ENCODE assay signal across 16 cellular contexts in the genomic region with DNA sequence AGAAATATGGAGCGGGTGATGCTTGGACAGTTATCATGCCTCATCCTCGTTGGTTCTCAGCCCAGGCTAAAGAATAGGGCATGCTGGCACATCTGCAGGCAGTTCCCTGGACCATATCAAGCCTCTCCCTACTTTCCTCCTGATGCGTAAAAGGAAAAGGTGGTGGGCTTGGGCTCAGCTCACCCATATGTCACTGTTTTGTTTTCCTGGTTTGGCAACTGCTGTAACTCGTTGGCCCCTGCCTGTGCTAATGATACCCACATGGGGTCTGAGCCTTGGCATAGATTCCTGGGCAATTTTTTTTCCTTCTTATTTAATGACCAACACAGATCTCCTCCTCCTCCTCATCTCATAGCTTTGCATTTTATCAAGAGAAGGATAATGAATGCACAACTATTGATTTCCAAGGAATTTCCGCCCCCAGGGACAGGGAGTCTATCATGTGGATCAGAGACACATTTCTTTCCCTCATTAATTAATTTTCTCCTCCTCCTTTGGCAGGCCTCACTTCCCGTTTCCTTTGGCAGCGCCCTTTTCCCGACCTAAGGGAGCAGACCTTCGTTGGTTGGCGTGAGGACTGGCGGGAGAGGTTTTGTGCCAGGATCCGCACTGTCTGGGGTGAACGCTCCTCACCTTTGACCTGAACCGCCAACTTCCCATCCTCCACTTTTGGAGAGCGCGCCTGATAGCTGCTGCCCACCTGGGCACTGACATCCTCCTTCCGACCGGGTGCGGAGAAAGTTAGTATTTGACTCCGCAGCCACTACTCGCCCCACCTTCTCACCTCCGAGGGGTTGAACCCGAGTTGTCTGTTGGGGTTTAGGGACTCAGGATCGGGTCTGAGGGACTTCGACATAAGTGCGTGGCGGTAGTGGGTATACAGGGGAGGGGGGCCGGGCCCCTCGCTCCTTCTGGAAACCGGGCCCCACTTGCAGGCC. TPM values are rescaled to one million over a fixed set of nuclear protein-coding genes. Genes with fewer than 3 reads are reported as not detected.
DNase-seq lines count a peak whose midpoint lies in the region; ATAC-seq, FAIRE-seq and TF ChIP-seq lines count a peak whose summit lies in the region.
"Had no signal": no experiment of that assay in that cellular context is flagged by ENCODE, and none has a peak within 500 bp of the region (broad histone marks: within the 10 kb centered on the region; RNA-seq: fewer than 3 reads in every experiment).

No MANE protein-coding gene starts in this region.

- H3K36me3 Mint-ChIP-seq in natural killer cell (no peaks in the 10 kb centered on the region), type B pancreatic cell (no peaks in the 10 kb centered on the region)
- H3K36me3 Mint-ChIP-seq in natural killer cell treated with Interleukin-12 subunit alpha and Interleukin-12 subunit beta and Interleukin-15 and Interleukin-18, amount 100 ng/mL, for 72 hours: no peaks in the 10 kb centered on the region

- H3K36me3 ChIP-seq in small intestine (ENCODE audit: control insufficient read depth in 2 of 2, insufficient read depth in 2 of 2, low read length in 2 of 2): no peaks in the 10 kb centered on the region

- ATAC-seq in natural killer cell (no peak), GM18519 (IDR thresholded peaks at IDR 0.05; ENCODE audit: low FRiP score, unreplicated experiment) (no peak)
- ATAC-seq in natural killer cell treated with Interleukin-12 subunit alpha and Interleukin-12 subunit beta and Interleukin-15 and Interleukin-18, amount 100 ng/mL, for 72 hours: no peak

- H3K9me3 ChIP-seq in iPS-18c (ENCODE audit: control insufficient read depth, insufficient read depth, low read length) (no peaks in the 10 kb centered on the region), small intestine (ENCODE audit: control insufficient read depth, low read depth) (no peaks in the 10 kb centered on the region)

- peaks cover 69 to 92% of the 10 kb centered on the region in 2 donors for H3K27me3 Mint-ChIP-seq in natural killer cell (ENCODE audit: low read depth in 2 of 2)
- peaks cover 60 to 85% of the 10 kb centered on the region in 2 donors for H3K27me3 Mint-ChIP-seq in natural killer cell treated with Interleukin-12 subunit alpha and Interleukin-12 subunit beta and Interleukin-15 and Interleukin-18, amount 100 ng/mL, for 72 hours
- peaks cover 93% of the 10 kb centered on the region for H3K27me3 Mint-ChIP-seq in type B pancreatic cell

- DNase-seq in natural killer cell (no peak), NCI-H2171 (lab: John Stamatoyannopoulos, UW) (peak; percentile 73), type B pancreatic cell (ENCODE audit: extremely low spot score, unreplicated experiment) (no peak), urothelium cell line (ENCODE audit: low spot score) (no peak), small intestine (no peak)
- no peak for DNase-seq in natural killer cell treated with Interleukin-12 subunit alpha and Interleukin-12 subunit beta and Interleukin-15 and Interleukin-18, amount 100 ng/mL, for 72 hours (ENCODE audit: low spot score)
- DNase-seq: activated CD8-positive, alpha-beta memory T cell treated with anti-CD3 and anti-CD28 coated beads for 24 hours; KG1; NCI-H1105 had no signal

- no peaks in the 10 kb centered on the region for H3K9me3 Mint-ChIP-seq in natural killer cell
- H3K9me3 Mint-ChIP-seq in natural killer cell treated with Interleukin-12 subunit alpha and Interleukin-12 subunit beta and Interleukin-15 and Interleukin-18, amount 100 ng/mL, for 72 hours: no peaks in the 10 kb centered on the region
- H3K9me3 Mint-ChIP-seq in type B pancreatic cell: no peaks in the 10 kb centered on the region

- H3K4me3 ChIP-seq in iPS-18c (ENCODE audit: insufficient read depth, low read depth, low read length) (peak overlapping the region; percentile 38), small intestine (ENCODE audit: low read depth in 1 of 2, low read length in 2 of 2) (no peak overlapping the region)
- H3K4me3 ChIP-seq: SK-N-MC had no signal

- 8 to 11% (median 9%) methylated on average over 30 of the region's 30 CpGs for WGBS in small intestine, 3 donors

- FAIRE-seq in urothelium cell line (lab: Jason Lieb, UNC) (no peak), small intestine (lab: Jason Lieb, UNC) (no peak)
- FAIRE-seq: GM18507 had no signal

- H3K27ac ChIP-seq in small intestine (ENCODE audit: low read depth in 1 of 2, low read length in 1 of 2): no peak overlapping the region
- H3K27ac ChIP-seq: coronary artery, SK-N-MC had no signal

- peaks cover 3 to 16% of the 10 kb centered on the region in 2 donors for H3K4me1 ChIP-seq in small intestine (ENCODE audit: control insufficient read depth in 2 of 2, insufficient read depth in 1 of 2, low read depth in 1 of 2, low read length in 1 of 2)

- H3K27ac Mint-ChIP-seq in natural killer cell: no peak overlapping the region
- no peak overlapping the region for H3K27ac Mint-ChIP-seq in natural killer cell treated with Interleukin-12 subunit alpha and Interleukin-12 subunit beta and Interleukin-15 and Interleukin-18, amount 100 ng/mL, for 72 hours
- no peak overlapping the region for H3K27ac Mint-ChIP-seq in type B pancreatic cell

- H3K4me3 Mint-ChIP-seq in natural killer cell (peak overlapping the region; percentile 28), type B pancreatic cell (peak overlapping the region; percentile 49)
- H3K4me3 Mint-ChIP-seq in natural killer cell treated with Interleukin-12 subunit alpha and Interleukin-12 subunit beta and Interleukin-15 and Interleukin-18, amount 100 ng/mL, for 72 hours: no peak overlapping the region

- no peak for TF ChIP-seq CTCF in natural killer cell (IDR thresholded peaks at IDR 0.05)
- TF ChIP-seq CTCF in type B pancreatic cell (conservative IDR thresholded peaks at IDR 0.05): no peak

- H3K4me1 Mint-ChIP-seq in natural killer cell (peaks cover 50 to 54% of the 10 kb centered on the region in 2 donors), type B pancreatic cell (ENCODE audit: unreplicated experiment) (peaks cover 28% of the 10 kb centered on the region)
- peaks cover 33 to 34% of the 10 kb centered on the region in 2 donors for H3K4me1 Mint-ChIP-seq in natural killer cell treated with Interleukin-12 subunit alpha and Interleukin-12 subunit beta and Interleukin-15 and Interleukin-18, amount 100 ng/mL, for 72 hours (ENCODE audit: low read depth in 2 of 2)

- peaks cover 4 to 62% of the 10 kb centered on the region in 2 donors for H3K27me3 ChIP-seq in small intestine (ENCODE audit: control insufficient read depth in 2 of 2, insufficient read depth in 2 of 2, low read length in 2 of 2)

- intact Hi-C loops in natural killer cell (cut with micrococcal nuclease): no loop called here

RNA-seq across cellular contexts. Expression of gene POU4F1, which starts 3.4 kb away (rescaled TPM):
- total RNA-seq in natural killer cell (under 1 TPM in 1 of 3 donors, not detected in 2; 0.10 TPM), type B pancreatic cell (ENCODE audit: low replicate concordance) (0.93 and 5.4 TPM in 2 replicates)
- 1 to 10 TPM; 1.1 to 1.4 TPM for total RNA-seq in natural killer cell treated with Interleukin-12 subunit alpha and Interleukin-12 subunit beta and Interleukin-15 and Interleukin-18, amount 100 ng/mL, for 72 hours
- under 1 TPM in 1 of 3 donors, not detected in 2; 0.06 TPM for polyA plus RNA-seq in small intestine
- total RNA-seq: epithelial cell of proximal tubule, mucosa of gallbladder had no signal

RNA-seq across cellular contexts. Expression of gene OBI1, which starts 52.2 kb away (rescaled TPM):
- total RNA-seq in natural killer cell: 1 to 10 TPM; 4.9 to 7.8 (median 5.1) TPM
- total RNA-seq in natural killer cell treated with Interleukin-12 subunit alpha and Interleukin-12 subunit beta and Interleukin-15 and Interleukin-18, amount 100 ng/mL, for 72 hours: 10 to 100 TPM; 16.9 to 19.6 TPM
- 14.3 and 18.7 TPM in 2 replicates for total RNA-seq in type B pancreatic cell (ENCODE audit: low replicate concordance)
- 1 to 10 TPM; 2.2 to 5.5 (median 2.5) TPM for polyA plus RNA-seq in small intestine
